8 cellular contexts compared by ENCODE assay signal in the genomic region with DNA sequence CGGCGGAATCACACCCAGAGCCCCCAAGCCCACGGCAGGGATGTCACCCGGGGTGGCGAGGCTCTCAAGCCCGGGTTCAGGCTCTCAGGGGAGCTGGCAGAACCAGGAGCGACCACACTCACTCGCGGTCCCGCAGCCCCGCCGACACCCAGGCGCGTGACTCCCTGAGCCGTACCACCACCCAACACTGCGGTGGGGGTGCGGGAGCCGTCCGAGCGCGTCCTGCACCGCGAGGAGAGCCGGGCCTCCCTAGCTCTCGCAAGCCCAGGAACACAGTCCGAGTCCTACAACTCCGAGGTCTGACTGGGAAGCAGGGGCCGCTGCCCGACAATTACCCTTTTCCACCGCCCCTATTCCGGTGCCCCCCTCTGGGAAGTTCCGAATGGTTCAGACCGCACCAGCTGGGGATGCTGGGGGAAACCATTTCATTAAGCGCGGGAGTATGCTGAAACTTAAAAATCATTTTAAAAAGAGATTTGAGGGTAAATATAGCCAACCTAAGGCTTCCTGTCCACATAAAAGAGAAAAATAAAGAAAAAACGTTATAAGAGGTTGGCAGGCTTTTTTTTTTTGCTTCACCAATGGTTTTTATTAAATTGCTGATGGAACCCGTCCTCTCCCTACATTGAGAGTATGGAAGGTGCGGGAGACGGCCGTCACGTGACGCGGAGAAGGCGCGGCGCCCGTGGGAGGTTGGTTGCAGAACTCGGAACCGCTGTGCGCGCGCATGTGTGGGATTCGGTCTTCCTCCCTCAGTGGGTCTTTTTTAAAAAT. TPM values are rescaled to one million over a fixed set of nuclear protein-coding genes. Genes with fewer than 3 reads are reported as not detected.
DNase-seq lines count a peak whose midpoint lies in the region; ATAC-seq and TF ChIP-seq lines count a peak whose summit lies in the region.

A gene with protein sequence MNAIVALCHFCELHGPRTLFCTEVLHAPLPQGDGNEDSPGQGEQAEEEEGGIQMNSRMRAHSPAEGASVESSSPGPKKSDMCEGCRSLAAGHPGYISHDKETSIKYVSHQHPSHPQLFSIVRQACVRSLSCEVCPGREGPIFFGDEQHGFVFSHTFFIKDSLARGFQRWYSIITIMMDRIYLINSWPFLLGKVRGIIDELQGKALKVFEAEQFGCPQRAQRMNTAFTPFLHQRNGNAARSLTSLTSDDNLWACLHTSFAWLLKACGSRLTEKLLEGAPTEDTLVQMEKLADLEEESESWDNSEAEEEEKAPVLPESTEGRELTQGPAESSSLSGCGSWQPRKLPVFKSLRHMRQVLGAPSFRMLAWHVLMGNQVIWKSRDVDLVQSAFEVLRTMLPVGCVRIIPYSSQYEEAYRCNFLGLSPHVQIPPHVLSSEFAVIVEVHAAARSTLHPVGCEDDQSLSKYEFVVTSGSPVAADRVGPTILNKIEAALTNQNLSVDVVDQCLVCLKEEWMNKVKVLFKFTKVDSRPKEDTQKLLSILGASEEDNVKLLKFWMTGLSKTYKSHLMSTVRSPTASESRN (minus strand): TSS at position 143 of the 774 bp plus-strand sequence. CDS start 9,031 bp downstream, outside the sequence.

- no peak for TF ChIP-seq CTCF in WERI-Rb-1 (IDR thresholded peaks at IDR 0.05; ENCODE audit: low read depth, low read length)
- peak in 2 of 3 donors; percentile 43 to 52 for TF ChIP-seq CTCF in breast epithelium (IDR thresholded peaks at IDR 0.05)

- H3K36me3 ChIP-seq in WERI-Rb-1 (peaks cover 12% of the 10 kb centered on the region), breast epithelium (no peaks in the 10 kb centered on the region)

- H3K27ac ChIP-seq in WERI-Rb-1 (peak within 1 kb of the TSS; percentile 100), breast epithelium (peak within 1 kb of the TSS; percentile 97 to 98), skin epidermis (peak within 1 kb of the TSS; percentile 88 to 100 (median 99))

- H3K9me3 ChIP-seq in WERI-Rb-1 (ENCODE audit: severe bottlenecking), result no peaks in the 10 kb centered on the region
- no peaks in the 10 kb centered on the region for H3K9me3 ChIP-seq in breast epithelium

- ATAC-seq in GM18868 (IDR thresholded peaks at IDR 0.05; ENCODE audit: unreplicated experiment) (peak; percentile 88), HG03103 (IDR thresholded peaks at IDR 0.05; ENCODE audit: low read depth, unreplicated experiment) (peak; percentile 69)

- H3K4me3 ChIP-seq in WERI-Rb-1 (ENCODE audit: low read depth, low read length) (peak within 1 kb of the TSS; percentile 89), breast epithelium (peak within 1 kb of the TSS; percentile 94 to 100 (median 99)), skin epidermis (peak within 1 kb of the TSS; percentile 87 to 100 (median 94))

- H3K27me3 ChIP-seq in WERI-Rb-1 (ENCODE audit: insufficient read depth, low read depth, severe bottlenecking) (no peaks in the 10 kb centered on the region), breast epithelium (no peaks in the 10 kb centered on the region)

- in situ Hi-C loops in ACHN (cut with HindIII; ENCODE audit: low pct_ligation_motif_present, low pct_unique_long_range_greater_than_20kb, low sequenced_read_pairs), result no loop called here

- H3K4me1 ChIP-seq in breast epithelium, result no peaks in the 10 kb centered on the region

- DNase-seq in ACHN, result peak; percentile 87
- peak; percentile 55 for DNase-seq in NCI-H2196 (lab: John Stamatoyannopoulos, UW; ENCODE audit: unreplicated experiment)
- DNase-seq in WERI-Rb-1, result peak; percentile 85
- peak; percentile 91 to 92 for DNase-seq in breast epithelium (ENCODE audit: low spot score in 2 of 2)
- peak; percentile 87 for DNase-seq in iPS-NIHi11 (ENCODE audit: low spot score)

- TF ChIP-seq POLR2A in breast epithelium (IDR thresholded peaks at IDR 0.05), result peak; percentile 88

- intact Hi-C loops in breast epithelium (cut with DNase I; ENCODE audit: low total_unique reads), result no loop called here

RNA-seq across cellular contexts. Expression of the gene that starts here (rescaled TPM):
- 10 to 100 TPM; 39.7 to 61.1 (median 57.0) TPM for total RNA-seq in breast epithelium

Comparison
In these comparisons a context has a peak if more than half of its experiments do, and no peak if none do; other contexts are left out.
1. Peak in every context shown above with its lines: DNase-seq, ATAC-seq, H3K4me3 ChIP-seq and H3K27ac ChIP-seq.